1 cellular context compared by ENCODE assay signal in genomic region chr5:17991775-17992174, GRCh38.
TF ChIP-seq lines count a peak whose summit lies in the region.

No MANE protein-coding gene starts in this region.

TF ChIP-seq in H1, 55 proteins besides CTCF, POLR2A, EP300 and RAD21 (continued from another document):
- no peak for TF ChIP-seq CHD7 (IDR thresholded peaks at IDR 0.05; ENCODE audit: insufficient replicate concordance, low read length)
